ENCODE assay signal across 23 cellular contexts in genomic region chr5:69029292-69029691, GRCh38.
"Had no signal": no experiment of that assay in that cellular context is flagged by ENCODE, and none has a peak within 500 bp of the region (broad histone marks: within the 10 kb centered on the region; RNA-seq: fewer than 3 reads in every experiment).

No MANE protein-coding gene starts in this region.

- H3K4me3 ChIP-seq: hepatocyte, lower lobe of right lung, mucosa of descending colon, sigmoid colon, smooth muscle cell, thoracic aorta, vagina had no signal

- H2AFZ ChIP-seq: hepatocyte had no signal

- H3K9me3 ChIP-seq: lower lobe of right lung, mucosa of descending colon, sigmoid colon, thoracic aorta, vagina had no signal

- H3K27me3 ChIP-seq: sigmoid colon, vagina had no signal

- H3K4me1 ChIP-seq: lower lobe of right lung, sigmoid colon, vagina had no signal

- H3K4me1 Mint-ChIP-seq: immature natural killer cell had no signal

- H3K36me3 ChIP-seq: lower lobe of right lung, sigmoid colon, thoracic aorta, vagina had no signal

- H3K27ac ChIP-seq: hepatocyte, lower lobe of right lung, sigmoid colon, thoracic aorta, vagina had no signal

- H3K4me2 ChIP-seq: hepatocyte, smooth muscle cell had no signal

- H3K79me2 ChIP-seq: hepatocyte had no signal

- H3K27ac Mint-ChIP-seq: activated naive CD4-positive, alpha-beta T cell treated with anti-CD3 and anti-CD28 coated beads, Interleukin-2, amount 50 U/mL, for 72 hours; effector memory CD8-positive, alpha-beta T cell; immature natural killer cell; stimulated activated naive B cell treated with anti-CD40 and anti-IgM and Interleukin-4, amounts not matched to agents 10 μg/mL and 1 μg/mL and 100 μg/mL, for 72 hours; type B pancreatic cell had no signal

- DNase-seq: activated CD4-positive, alpha-beta T cell treated with anti-CD3 and anti-CD28 coated beads for 1 hour; activated T-cell treated with anti-CD3 and anti-CD28 coated beads, Interleukin-2, amount 50 U/mL, for 1 hour; central memory CD4-positive, alpha-beta T cell; effector memory CD8-positive, alpha-beta T cell; foreskin melanocyte; glutamatergic neuron; immature natural killer cell; lower lobe of right lung; mesendoderm; mucosa of descending colon; retina; sigmoid colon; stimulated activated CD4-positive, alpha-beta T cell treated with anti-CD3 and anti-CD28 coated beads, Interleukin-15, amount 100 ng/mL, for 24 hours; stimulated activated naive B cell treated with anti-CD40 and anti-IgM and Interleukin-4, amounts not matched to agents 10 μg/mL and 1 μg/mL and 100 μg/mL, for 72 hours had no signal

- H3K36me3 Mint-ChIP-seq: activated naive CD4-positive, alpha-beta T cell treated with anti-CD3 and anti-CD28 coated beads, Interleukin-2, amount 50 U/mL, for 72 hours; immature natural killer cell; stimulated activated naive B cell treated with anti-CD40 and anti-IgM and Interleukin-4, amounts not matched to agents 10 μg/mL and 1 μg/mL and 100 μg/mL, for 72 hours; type B pancreatic cell had no signal

- H3K9me3 Mint-ChIP-seq: activated naive CD4-positive, alpha-beta T cell treated with anti-CD3 and anti-CD28 coated beads, Interleukin-2, amount 50 U/mL, for 72 hours; effector memory CD8-positive, alpha-beta T cell; immature natural killer cell; stimulated activated naive B cell treated with anti-CD40 and anti-IgM and Interleukin-4, amounts not matched to agents 10 μg/mL and 1 μg/mL and 100 μg/mL, for 72 hours had no signal

- ATAC-seq: activated naive CD4-positive, alpha-beta T cell treated with anti-CD3 and anti-CD28 coated beads, Interleukin-2, amount 50 U/mL, for 72 hours; effector memory CD8-positive, alpha-beta T cell; esophagus mucosa; left lobe of liver; lower lobe of right lung; mucosa of descending colon had no signal

- H3K4me3 Mint-ChIP-seq: effector memory CD8-positive, alpha-beta T cell; immature natural killer cell; neural crest cell; stimulated activated naive B cell treated with anti-CD40 and anti-IgM and Interleukin-4, amounts not matched to agents 10 μg/mL and 1 μg/mL and 100 μg/mL, for 72 hours; type B pancreatic cell had no signal
